ENCODE assay signal across 1 cellular context in genomic region chr12:96036765-96037455, GRCh38.
TF ChIP-seq lines count a peak whose summit lies in the region.

No MANE protein-coding gene starts in this region.

TF ChIP-seq in IMR-90, 13 proteins besides CTCF, POLR2A, EP300 and RAD21 (continued from another document):
- TF ChIP-seq FOS (IDR thresholded peaks at IDR 0.05; ENCODE audit: low read depth, low read length) (no peak), MAFK (IDR thresholded peaks at IDR 0.05; ENCODE audit: low read depth, low read length) (no peak), RCOR1 (IDR thresholded peaks at IDR 0.05; ENCODE audit: insufficient replicate concordance, low read length) (no peak), CHD1 (IDR thresholded peaks at IDR 0.05; ENCODE audit: low read depth, low read length) (no peak)
